Comparison of ENCODE assay signal across 24 cellular contexts in the genomic region with DNA sequence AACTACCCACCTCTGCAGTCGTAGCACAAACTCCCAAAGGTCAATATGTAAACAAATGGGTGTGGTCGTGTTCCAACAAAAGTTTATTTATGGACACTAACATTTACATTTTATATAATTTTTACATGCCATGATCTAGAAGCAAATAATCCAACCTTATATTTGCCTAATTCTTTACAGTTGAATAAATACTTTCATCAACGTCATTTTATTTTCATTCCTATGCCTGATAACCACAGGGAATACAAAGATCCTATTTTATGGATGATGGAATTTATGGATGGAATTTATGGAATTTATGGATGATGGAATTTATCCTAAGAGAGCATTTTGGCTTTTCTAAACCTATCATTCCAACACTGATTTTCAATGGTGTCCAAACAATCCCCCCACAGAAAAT.
"Had no signal": no experiment of that assay in that cellular context is flagged by ENCODE, and none has a peak within 500 bp of the region (broad histone marks: within the 10 kb centered on the region; RNA-seq: fewer than 3 reads in every experiment).

No MANE protein-coding gene starts in this region.

- H3K36me3 ChIP-seq: ascending aorta, breast epithelium, cardiac muscle cell, colonic mucosa, esophagus squamous epithelium, WERI-Rb-1 had no signal

- H3K4me1 ChIP-seq: ascending aorta, breast epithelium, colonic mucosa had no signal

- DNase-seq: activated B cell treated with CpG ODN at 0.5 μM for 24 hours; activated CD4-positive, alpha-beta T cell treated with anti-CD3 and anti-CD28 coated beads for 48 hours; activated CD4-positive, alpha-beta T cell treated with anti-CD3 and anti-CD28 coated beads, Interleukin-2, amount 50 U/mL, for 1 hour; activated CD4-positive, alpha-beta T cell treated with anti-CD3 and anti-CD28 coated beads, Interleukin-2, amount 50 U/mL, for 48 hours; activated CD8-positive, alpha-beta memory T cell treated with anti-CD3 and anti-CD28 coated beads for 24 hours; activated CD8-positive, alpha-beta T cell treated with anti-CD3 and anti-CD28 coated beads for 36 hours; activated effector memory CD4-positive, alpha-beta T cell treated with anti-CD3 and anti-CD28 coated beads, Interleukin-2, amount 50 U/mL, for 16 hours; activated naive CD4-positive, alpha-beta T cell treated with anti-CD3 and anti-CD28 coated beads for 36 hours; activated naive CD8-positive, alpha-beta T cell treated with anti-CD3 and anti-CD28 coated beads, Interleukin-2, amount 10 ng/mL, durations not matched to agents 7 days and 5 days; activated T-cell treated with anti-CD3 and anti-CD28 coated beads, Interleukin-2, amount 50 U/mL, for 48 hours; central memory CD4-positive, alpha-beta T cell; cerebellar nuclear complex; colonic mucosa; effector CD8-positive, alpha-beta T cell; esophagus squamous epithelium; head of caudate nucleus; hippocampal formation; T-helper 9 cell; WERI-Rb-1 had no signal

- H3K4me3 ChIP-seq: ascending aorta, breast epithelium, cardiac muscle cell, colonic mucosa, esophagus squamous epithelium had no signal

- H3K27ac ChIP-seq: ascending aorta, breast epithelium, cardiac muscle cell, colonic mucosa, epithelial cell of prostate, esophagus squamous epithelium, WERI-Rb-1 had no signal

- H3K9me3 ChIP-seq: colonic mucosa had no signal

- ATAC-seq: activated CD4-positive, CD25-positive, alpha-beta regulatory T cell treated with anti-CD3 and anti-CD28 coated beads, Interleukin-2, amount 50 U/mL, for 24 hours; activated CD8-positive, alpha-beta T cell treated with anti-CD3 and anti-CD28 coated beads for 36 hours had no signal

- H3K27me3 ChIP-seq: ascending aorta, breast epithelium, cardiac muscle cell, colonic mucosa had no signal
